ENCODE assay signal across 9 cellular contexts in genomic region chr17:67559381-67559966, GRCh38.
DNase-seq lines count a peak whose midpoint lies in the region; ATAC-seq, FAIRE-seq and TF ChIP-seq lines count a peak whose summit lies in the region.
"Had no signal": no experiment of that assay in that cellular context is flagged by ENCODE, and none has a peak within 500 bp of the region (broad histone marks: within the 10 kb centered on the region; RNA-seq: fewer than 3 reads in every experiment).

No MANE protein-coding gene starts in this region.

- no peaks in the 10 kb centered on the region for H4K20me1 ChIP-seq in hepatocyte (ENCODE audit: insufficient read depth, poor library complexity, severe bottlenecking)

- H3K36me3 Mint-ChIP-seq in WTC11 = peaks cover 22% of the 10 kb centered on the region

- no peak for DNase-seq in D721Med (ENCODE audit: insufficient read length, low spot score)
- DNase-seq in GM13977 (ENCODE audit: low spot score) = no peak
- peak; percentile 51 for DNase-seq in WTC11 (ENCODE audit: low spot score)
- no peak for DNase-seq in kidney epithelial cell (ENCODE audit: low read depth)
- no peak for DNase-seq in stimulated activated CD4-positive, alpha-beta T cell treated with anti-CD3 and anti-CD28 coated beads, Interleukin-15, amount 100 ng/mL, for 24 hours
- DNase-seq in hepatocyte (ENCODE audit: low spot score) = no peak
- DNase-seq in NCI-H524 treated with DMSO at 0.1 percent for 48 hours (lab: John Stamatoyannopoulos, UW) = no peak
- DNase-seq: NCI-H1417 had no signal

- H3K4me1 Mint-ChIP-seq in WTC11 = peaks cover 5% of the 10 kb centered on the region

- no peaks in the 10 kb centered on the region for H3K9me2 ChIP-seq in hepatocyte (replicated peaks; ENCODE audit: insufficient read depth)

- WGBS in hepatocyte (ENCODE audit: low lambda C conversion rate, missing lambda C conversion rate) = 89% methylated on average over 10 of the region's 10 CpGs

- H3K4me3 ChIP-seq in kidney epithelial cell (ENCODE audit: low read depth, low read length) (no peak overlapping the region), hepatocyte (no peak overlapping the region)
- H3K4me3 ChIP-seq: SJSA1 had no signal

- in situ Hi-C loops in GM13977 (cut with MboI; ENCODE audit: low pct_unique_long_range_greater_than_20kb, low sequenced_read_pairs, unreplicated experiment) = no loop called here

- no peaks in the 10 kb centered on the region for H3K79me2 ChIP-seq in hepatocyte

- no peak overlapping the region for H3K27ac ChIP-seq in hepatocyte
- H3K27ac ChIP-seq: SJSA1 had no signal

- no peaks in the 10 kb centered on the region for H3K4me1 ChIP-seq in hepatocyte (ENCODE audit: insufficient read depth)
- H3K4me1 ChIP-seq: SJSA1 had no signal

- CTCF ChIA-PET in WTC11 (lab: Charles Lee) = interaction anchor here (0.8 to 1.6 kb wide), 8 partner anchors 9 to 185 kb away, joined by 3 to 9 read pairs (median 4); no protein-coding TSS in a partner anchor

- no peak overlapping the region for H3K27ac Mint-ChIP-seq in WTC11

- H3K36me3 ChIP-seq in kidney epithelial cell (ENCODE audit: control insufficient read depth, insufficient read depth, low read length) (no peaks in the 10 kb centered on the region), hepatocyte (replicated peaks; ENCODE audit: insufficient read depth, low read depth) (no peaks in the 10 kb centered on the region)
- H3K36me3 ChIP-seq: SJSA1 had no signal

- peaks cover 11% of the 10 kb centered on the region for H3K9me3 Mint-ChIP-seq in WTC11

- no peak overlapping the region for H3K4me2 ChIP-seq in hepatocyte

- peak; percentile 81 for ATAC-seq in WTC11

- TF ChIP-seq CTCF in D721Med (IDR thresholded peaks at IDR 0.05; ENCODE audit: insufficient read depth, missing control alignments) = peak; percentile 20
- peak; percentile 69 for TF ChIP-seq CTCF in GM13977 (IDR thresholded peaks at IDR 0.05; ENCODE audit: extremely low read depth, insufficient read depth, missing control alignments)
- 0 out of 2 replicates have a peak, but pooled peaks have one; percentile 28 for TF ChIP-seq CTCF in WTC11 (IDR thresholded peaks at IDR 0.05)
- peak; percentile 33 for TF ChIP-seq CTCF in kidney epithelial cell (IDR thresholded peaks at IDR 0.05; ENCODE audit: insufficient read depth, low read length, poor library complexity, severe bottlenecking)
- TF ChIP-seq CTCF in hepatocyte (IDR thresholded peaks at IDR 0.05; ENCODE audit: poor library complexity) = no peak

- H3K27me3 Mint-ChIP-seq in WTC11 (ENCODE audit: low read depth) = no peaks in the 10 kb centered on the region

- FAIRE-seq in D721Med (lab: Jason Lieb, UNC) = no peak

- H3K4me3 Mint-ChIP-seq in WTC11 = no peak overlapping the region

- no peaks in the 10 kb centered on the region for H3K9me3 ChIP-seq in hepatocyte (ENCODE audit: low read depth)
- H3K9me3 ChIP-seq: SJSA1 had no signal

- POLR2A ChIA-PET in WTC11 (lab: Charles Lee) = interaction anchor here (0.6 kb wide), 1 partner anchor 26 kb away, joined by 3 read pairs; no protein-coding TSS in a partner anchor

- H3K27me3 ChIP-seq in kidney epithelial cell (ENCODE audit: control insufficient read depth, insufficient read depth, low read length) = no peaks in the 10 kb centered on the region
- no peaks in the 10 kb centered on the region for H3K27me3 ChIP-seq in hepatocyte
- H3K27me3 ChIP-seq: SJSA1 had no signal

- H2AFZ ChIP-seq in hepatocyte = no peak overlapping the region

TF ChIP-seq in WTC11, 78 proteins besides CTCF, POLR2A, EP300 and RAD21:
- TF ChIP-seq AR (CRISPR knock-in tag; IDR thresholded peaks at IDR 0.05) = no peak
- TF ChIP-seq MYBL2 (CRISPR knock-in tag; IDR thresholded peaks at IDR 0.05) = no peak
- TF ChIP-seq GABPB1 (CRISPR knock-in tag; IDR thresholded peaks at IDR 0.05) = no peak
- TF ChIP-seq ZNF121 (CRISPR knock-in tag; IDR thresholded peaks at IDR 0.05) = 0 out of 2 replicates have a peak, but pooled peaks have one; percentile 16
- TF ChIP-seq RORB (CRISPR knock-in tag; IDR thresholded peaks at IDR 0.05) = no peak
- no peak for TF ChIP-seq FOXP1 (CRISPR knock-in tag; IDR thresholded peaks at IDR 0.05; ENCODE audit: borderline replicate concordance)
- TF ChIP-seq KAT7 (CRISPR knock-in tag; IDR thresholded peaks at IDR 0.05; ENCODE audit: borderline replicate concordance) = no peak
- no peak for TF ChIP-seq NFE2L1 (CRISPR knock-in tag; IDR thresholded peaks at IDR 0.05)
